8 cellular contexts compared by ENCODE assay signal in genomic region chr9:132214027-132214622, GRCh38. TPM values are rescaled to one million over a fixed set of nuclear protein-coding genes. Genes with fewer than 3 reads are reported as not detected.
DNase-seq lines count a peak whose midpoint lies in the region; ATAC-seq, FAIRE-seq and TF ChIP-seq lines count a peak whose summit lies in the region.

No MANE protein-coding gene starts in this region.

- FAIRE-seq in D721Med (lab: Jason Lieb, UNC), result no peak

- H3K4me1 ChIP-seq in foreskin keratinocyte (no peaks in the 10 kb centered on the region), ovary (ENCODE audit: insufficient read depth) (peaks cover 5% of the 10 kb centered on the region)

- H3K27ac ChIP-seq in foreskin keratinocyte, result no peak overlapping the region
- no peak overlapping the region for H3K27ac ChIP-seq in ovary

- intact Hi-C loops in ovary (cut with DNase I), result no loop called here

- peak; percentile 94 for DNase-seq in H7
- DNase-seq in RKO (ENCODE audit: low spot score), result peak; percentile 65
- DNase-seq in foreskin keratinocyte, result peak; percentile 50 to 80
- peak; percentile 71 to 81 (median 76) for DNase-seq in ovary
- DNase-seq in D721Med (ENCODE audit: insufficient read length, low spot score), result no peak

- ATAC-seq in foreskin keratinocyte (peak; percentile 82), GM21717 (IDR thresholded peaks at IDR 0.05; ENCODE audit: unreplicated experiment) (no peak), GM18873 (IDR thresholded peaks at IDR 0.05; ENCODE audit: low FRiP score, unreplicated experiment) (no peak), HG02870 (IDR thresholded peaks at IDR 0.05; ENCODE audit: unreplicated experiment) (no peak)

- TF ChIP-seq EP300 in ovary (IDR thresholded peaks at IDR 0.05), result no peak

- 1 to 3% (median 3%) methylated on average over 17 to 18 of the region's 18 CpGs for WGBS in ovary, 3 donors

- TF ChIP-seq CTCF in foreskin keratinocyte (conservative IDR thresholded peaks at IDR 0.05) (no peak), ovary (IDR thresholded peaks at IDR 0.05) (no peak), D721Med (IDR thresholded peaks at IDR 0.05; ENCODE audit: insufficient read depth, missing control alignments) (no peak)

- no peak for TF ChIP-seq POLR2A in ovary (IDR thresholded peaks at IDR 0.05)

- no peaks in the 10 kb centered on the region for H3K9me3 ChIP-seq in ovary

- no peaks in the 10 kb centered on the region; the same call in 1 of the 2 replicates for H3K27me3 ChIP-seq in H7 (ENCODE audit: control insufficient read depth, insufficient read depth, low read length)
- H3K27me3 ChIP-seq in foreskin keratinocyte, result peaks cover 6% of the 10 kb centered on the region
- H3K27me3 ChIP-seq in ovary, result no peaks in the 10 kb centered on the region

- H3K36me3 ChIP-seq in H7 (replicated peaks; ENCODE audit: control insufficient read depth, insufficient read depth, low read length) (no peaks in the 10 kb centered on the region), ovary (no peaks in the 10 kb centered on the region)

- H3K4me3 ChIP-seq in H7 (ENCODE audit: insufficient read depth, low read depth, low read length) (no peak overlapping the region), ovary (no peak overlapping the region)

RNA-seq across cellular contexts. Expression of gene NTNG2, which starts 52.3 kb away (rescaled TPM):
- total RNA-seq in H7 (2014; rRNA removed; shearing (Covaris generic)), result 1.2 and 2.3 TPM in 2 replicates
- total RNA-seq in foreskin keratinocyte, result under 0.01 and 0.03 TPM in 2 replicates
- polyA plus RNA-seq in foreskin keratinocyte, result 0.06 and 0.16 TPM in 2 replicates
- 1 to 10 TPM in 4 of 7 donors, under 1 TPM in 3; 0.12 to 2.6 (median 1.5) TPM for total RNA-seq in ovary
- polyA plus RNA-seq in ovary, result under 1 TPM; 0.23 to 0.39 TPM
